1 cellular context compared by ENCODE assay signal in the genomic region with DNA sequence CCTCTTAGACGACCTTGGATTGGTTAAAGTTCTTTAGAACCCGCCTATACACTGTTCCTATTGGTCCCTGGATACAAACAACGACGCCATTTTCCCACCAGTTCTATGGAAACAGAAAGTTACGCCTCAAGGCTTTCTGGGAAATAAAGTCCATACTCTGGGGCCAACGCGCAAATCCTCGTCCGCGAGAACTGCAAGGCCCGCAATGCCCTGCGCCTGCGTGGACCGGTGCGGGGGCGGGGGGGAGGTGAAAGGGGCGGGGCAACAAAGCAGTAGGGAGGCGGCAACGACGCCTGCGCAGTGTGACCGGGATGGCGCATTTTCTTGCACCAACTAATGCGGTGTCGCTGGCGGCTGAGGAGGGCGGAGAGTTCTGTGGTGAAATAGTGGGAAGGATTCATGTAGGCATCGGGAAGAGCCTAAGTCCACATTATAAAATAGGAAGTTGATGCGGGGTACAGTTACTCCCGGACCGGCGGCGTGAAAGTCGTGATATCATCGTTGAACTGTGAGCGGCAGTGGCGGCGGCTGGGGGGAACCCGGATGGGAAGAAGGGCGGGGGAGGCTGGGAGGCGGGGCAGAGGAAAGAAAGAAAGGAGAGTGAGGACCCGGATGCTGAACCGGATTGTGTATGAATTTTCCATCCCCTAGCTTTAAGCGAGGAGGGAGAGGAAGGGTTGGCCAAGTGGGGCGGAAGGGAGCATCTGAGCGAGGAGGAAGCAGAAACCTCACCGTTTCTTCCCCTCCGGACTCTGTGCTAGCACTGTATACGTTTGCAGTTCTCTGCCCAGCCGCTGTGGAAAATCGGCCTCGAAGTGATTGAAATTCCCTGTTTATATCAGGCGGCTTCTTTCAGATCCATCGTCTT.
A peak's percentile ranks its signal among the peaks of the same experiment; 100 is the strongest.
TF ChIP-seq lines count a peak whose summit lies in the region.

GGPS1 (plus strand) TSS at position 300 of the 868 bp plus-strand sequence. CDS start 6,695 bp downstream, outside the sequence.

TF ChIP-seq in HEK293, 187 proteins besides CTCF, POLR2A, EP300 and RAD21 (continued from another document):
- TF ChIP-seq, protein P1, sequence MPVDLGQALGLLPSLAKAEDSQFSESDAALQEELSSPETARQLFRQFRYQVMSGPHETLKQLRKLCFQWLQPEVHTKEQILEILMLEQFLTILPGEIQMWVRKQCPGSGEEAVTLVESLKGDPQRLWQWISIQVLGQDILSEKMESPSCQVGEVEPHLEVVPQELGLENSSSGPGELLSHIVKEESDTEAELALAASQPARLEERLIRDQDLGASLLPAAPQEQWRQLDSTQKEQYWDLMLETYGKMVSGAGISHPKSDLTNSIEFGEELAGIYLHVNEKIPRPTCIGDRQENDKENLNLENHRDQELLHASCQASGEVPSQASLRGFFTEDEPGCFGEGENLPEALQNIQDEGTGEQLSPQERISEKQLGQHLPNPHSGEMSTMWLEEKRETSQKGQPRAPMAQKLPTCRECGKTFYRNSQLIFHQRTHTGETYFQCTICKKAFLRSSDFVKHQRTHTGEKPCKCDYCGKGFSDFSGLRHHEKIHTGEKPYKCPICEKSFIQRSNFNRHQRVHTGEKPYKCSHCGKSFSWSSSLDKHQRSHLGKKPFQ (tag by site-specific recombination; IDR thresholded peaks at IDR 0.05): peak; percentile 20; the same call in 1 of the 2 replicates
- TF ChIP-seq ZNF561 (tag by site-specific recombination; IDR thresholded peaks at IDR 0.05; ENCODE audit: borderline replicate concordance) (peak; percentile 93), ZNF2 (tag by site-specific recombination; IDR thresholded peaks at IDR 0.05) (peak; percentile 96), IKZF3 (tag by site-specific recombination; IDR thresholded peaks at IDR 0.05) (peak; percentile 95), ZNF184 (tag by site-specific recombination; IDR thresholded peaks at IDR 0.05) (no peak; the same call in 1 of the 2 replicates), TRIM28 (IDR thresholded peaks at IDR 0.05; ENCODE audit: borderline replicate concordance, low read length) (no peak), ZNF37A (tag by site-specific recombination; IDR thresholded peaks at IDR 0.05) (peak; percentile 78; the same call in 1 of the 2 replicates), KLF10 (tag by site-specific recombination; IDR thresholded peaks at IDR 0.05) (peak; percentile 54), KLF9 (tag by site-specific recombination; IDR thresholded peaks at IDR 0.05; ENCODE audit: low read depth) (peak; percentile 80), ZFP69B (tag by site-specific recombination; IDR thresholded peaks at IDR 0.05) (0 out of 2 replicates have a peak, but pooled peaks have one; percentile 72), SP2 (tag by site-specific recombination; IDR thresholded peaks at IDR 0.05) (peak; percentile 87), RBAK (tag by site-specific recombination; IDR thresholded peaks at IDR 0.05) (no peak), ZSCAN4 (tag by site-specific recombination; IDR thresholded peaks at IDR 0.05) (0 out of 2 replicates have a peak, but pooled peaks have one; percentile 3), ZNF366 (tag by site-specific recombination; conservative IDR thresholded peaks at IDR 0.05) (peak; percentile 100), ZNF24 (tag by site-specific recombination; IDR thresholded peaks at IDR 0.05) (peak; percentile 85; the same call in 1 of the 2 replicates), ZNF155 (tag by site-specific recombination; IDR thresholded peaks at IDR 0.05) (no peak), ZFP37 (tag by site-specific recombination; IDR thresholded peaks at IDR 0.05) (peak; percentile 84; the same call in 1 of the 2 replicates), ZFHX2 (tag by site-specific recombination; conservative IDR thresholded peaks at IDR 0.05) (peak; percentile 94), ZEB2 (tag by site-specific recombination; IDR thresholded peaks at IDR 0.05) (peak; percentile 94), ZBTB7A (tag by site-specific recombination; IDR thresholded peaks at IDR 0.05; ENCODE audit: low read depth) (peak; percentile 86; the same call in 1 of the 2 replicates), EGR2 (tag by site-specific recombination; IDR thresholded peaks at IDR 0.05; ENCODE audit: low read depth) (peak; percentile 94), ZFP41 (tag by site-specific recombination; IDR thresholded peaks at IDR 0.05; ENCODE audit: borderline replicate concordance) (no peak), ZNF610 (tag by site-specific recombination; IDR thresholded peaks at IDR 0.05; ENCODE audit: borderline replicate concordance) (peak; percentile 99), GLI4 (tag by site-specific recombination; IDR thresholded peaks at IDR 0.05) (peak; percentile 86; the same call in 1 of the 2 replicates), ZNF341 (tag by site-specific recombination; IDR thresholded peaks at IDR 0.05; ENCODE audit: low read depth) (peak; percentile 98), ZXDB (tag by site-specific recombination; IDR thresholded peaks at IDR 0.05) (peak; percentile 95), ZNF529 (tag by site-specific recombination; IDR thresholded peaks at IDR 0.05; ENCODE audit: insufficient replicate concordance) (no peak), WT1 (tag by site-specific recombination; IDR thresholded peaks at IDR 0.05) (peak; percentile 90), ZNF239 (tag by site-specific recombination; IDR thresholded peaks at IDR 0.05) (no peak), ZNF830 (tag by site-specific recombination; IDR thresholded peaks at IDR 0.05; ENCODE audit: low read depth) (no peak), ZNF324 (tag by site-specific recombination; IDR thresholded peaks at IDR 0.05) (peak; percentile 95), ZNF391 (tag by site-specific recombination; IDR thresholded peaks at IDR 0.05; ENCODE audit: borderline replicate concordance, low read depth) (peak; percentile 95), MYNN (tag by site-specific recombination; IDR thresholded peaks at IDR 0.05; ENCODE audit: borderline replicate concordance) (no peak), ZNF629 (tag by site-specific recombination; IDR thresholded peaks at IDR 0.05) (peak; percentile 91), YY1 (tag by site-specific recombination; IDR thresholded peaks at IDR 0.05) (peak; percentile 60), ZNF335 (tag by site-specific recombination; conservative IDR thresholded peaks at IDR 0.05) (peak; percentile 99), ZBTB48 (tag by site-specific recombination; IDR thresholded peaks at IDR 0.05) (peak; percentile 95), ZNF645 (tag by site-specific recombination; IDR thresholded peaks at IDR 0.05) (no peak), ZNF513 (tag by site-specific recombination; IDR thresholded peaks at IDR 0.05) (peak; percentile 87), REPIN1 (tag by site-specific recombination; IDR thresholded peaks at IDR 0.05; ENCODE audit: low read depth) (peak; percentile 78; the same call in 1 of the 2 replicates)
- TF ChIP-seq, protein P2, sequence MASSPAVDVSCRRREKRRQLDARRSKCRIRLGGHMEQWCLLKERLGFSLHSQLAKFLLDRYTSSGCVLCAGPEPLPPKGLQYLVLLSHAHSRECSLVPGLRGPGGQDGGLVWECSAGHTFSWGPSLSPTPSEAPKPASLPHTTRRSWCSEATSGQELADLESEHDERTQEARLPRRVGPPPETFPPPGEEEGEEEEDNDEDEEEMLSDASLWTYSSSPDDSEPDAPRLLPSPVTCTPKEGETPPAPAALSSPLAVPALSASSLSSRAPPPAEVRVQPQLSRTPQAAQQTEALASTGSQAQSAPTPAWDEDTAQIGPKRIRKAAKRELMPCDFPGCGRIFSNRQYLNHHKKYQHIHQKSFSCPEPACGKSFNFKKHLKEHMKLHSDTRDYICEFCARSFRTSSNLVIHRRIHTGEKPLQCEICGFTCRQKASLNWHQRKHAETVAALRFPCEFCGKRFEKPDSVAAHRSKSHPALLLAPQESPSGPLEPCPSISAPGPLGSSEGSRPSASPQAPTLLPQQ (tag by site-specific recombination; IDR thresholded peaks at IDR 0.05): peak; percentile 88
- TF ChIP-seq, protein P3, sequence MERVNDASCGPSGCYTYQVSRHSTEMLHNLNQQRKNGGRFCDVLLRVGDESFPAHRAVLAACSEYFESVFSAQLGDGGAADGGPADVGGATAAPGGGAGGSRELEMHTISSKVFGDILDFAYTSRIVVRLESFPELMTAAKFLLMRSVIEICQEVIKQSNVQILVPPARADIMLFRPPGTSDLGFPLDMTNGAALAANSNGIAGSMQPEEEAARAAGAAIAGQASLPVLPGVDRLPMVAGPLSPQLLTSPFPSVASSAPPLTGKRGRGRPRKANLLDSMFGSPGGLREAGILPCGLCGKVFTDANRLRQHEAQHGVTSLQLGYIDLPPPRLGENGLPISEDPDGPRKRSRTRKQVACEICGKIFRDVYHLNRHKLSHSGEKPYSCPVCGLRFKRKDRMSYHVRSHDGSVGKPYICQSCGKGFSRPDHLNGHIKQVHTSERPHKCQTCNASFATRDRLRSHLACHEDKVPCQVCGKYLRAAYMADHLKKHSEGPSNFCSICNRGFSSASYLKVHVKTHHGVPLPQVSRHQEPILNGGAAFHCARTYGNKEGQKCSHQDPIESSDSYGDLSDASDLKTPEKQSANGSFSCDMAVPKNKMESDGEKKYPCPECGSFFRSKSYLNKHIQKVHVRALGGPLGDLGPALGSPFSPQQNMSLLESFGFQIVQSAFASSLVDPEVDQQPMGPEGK (tag by site-specific recombination; IDR thresholded peaks at IDR 0.05): peak; percentile 90
- TF ChIP-seq, protein P4, sequence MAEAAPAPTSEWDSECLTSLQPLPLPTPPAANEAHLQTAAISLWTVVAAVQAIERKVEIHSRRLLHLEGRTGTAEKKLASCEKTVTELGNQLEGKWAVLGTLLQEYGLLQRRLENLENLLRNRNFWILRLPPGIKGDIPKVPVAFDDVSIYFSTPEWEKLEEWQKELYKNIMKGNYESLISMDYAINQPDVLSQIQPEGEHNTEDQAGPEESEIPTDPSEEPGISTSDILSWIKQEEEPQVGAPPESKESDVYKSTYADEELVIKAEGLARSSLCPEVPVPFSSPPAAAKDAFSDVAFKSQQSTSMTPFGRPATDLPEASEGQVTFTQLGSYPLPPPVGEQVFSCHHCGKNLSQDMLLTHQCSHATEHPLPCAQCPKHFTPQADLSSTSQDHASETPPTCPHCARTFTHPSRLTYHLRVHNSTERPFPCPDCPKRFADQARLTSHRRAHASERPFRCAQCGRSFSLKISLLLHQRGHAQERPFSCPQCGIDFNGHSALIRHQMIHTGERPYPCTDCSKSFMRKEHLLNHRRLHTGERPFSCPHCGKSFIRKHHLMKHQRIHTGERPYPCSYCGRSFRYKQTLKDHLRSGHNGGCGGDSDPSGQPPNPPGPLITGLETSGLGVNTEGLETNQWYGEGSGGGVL (tag by site-specific recombination; IDR thresholded peaks at IDR 0.05): peak; percentile 91
- TF ChIP-seq, protein P5, sequence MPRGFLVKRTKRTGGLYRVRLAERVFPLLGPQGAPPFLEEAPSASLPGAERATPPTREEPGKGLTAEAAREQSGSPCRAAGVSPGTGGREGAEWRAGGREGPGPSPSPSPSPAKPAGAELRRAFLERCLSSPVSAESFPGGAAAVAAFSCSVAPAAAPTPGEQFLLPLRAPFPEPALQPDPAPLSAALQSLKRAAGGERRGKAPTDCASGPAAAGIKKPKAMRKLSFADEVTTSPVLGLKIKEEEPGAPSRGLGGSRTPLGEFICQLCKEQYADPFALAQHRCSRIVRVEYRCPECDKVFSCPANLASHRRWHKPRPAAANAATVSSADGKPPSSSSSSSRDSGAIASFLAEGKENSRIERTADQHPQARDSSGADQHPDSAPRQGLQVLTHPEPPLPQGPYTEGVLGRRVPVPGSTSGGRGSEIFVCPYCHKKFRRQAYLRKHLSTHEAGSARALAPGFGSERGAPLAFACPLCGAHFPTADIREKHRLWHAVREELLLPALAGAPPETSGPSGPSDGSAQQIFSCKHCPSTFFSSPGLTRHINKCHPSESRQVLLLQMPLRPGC (tag by site-specific recombination; IDR thresholded peaks at IDR 0.05): peak; percentile 63
- TF ChIP-seq, protein P6, sequence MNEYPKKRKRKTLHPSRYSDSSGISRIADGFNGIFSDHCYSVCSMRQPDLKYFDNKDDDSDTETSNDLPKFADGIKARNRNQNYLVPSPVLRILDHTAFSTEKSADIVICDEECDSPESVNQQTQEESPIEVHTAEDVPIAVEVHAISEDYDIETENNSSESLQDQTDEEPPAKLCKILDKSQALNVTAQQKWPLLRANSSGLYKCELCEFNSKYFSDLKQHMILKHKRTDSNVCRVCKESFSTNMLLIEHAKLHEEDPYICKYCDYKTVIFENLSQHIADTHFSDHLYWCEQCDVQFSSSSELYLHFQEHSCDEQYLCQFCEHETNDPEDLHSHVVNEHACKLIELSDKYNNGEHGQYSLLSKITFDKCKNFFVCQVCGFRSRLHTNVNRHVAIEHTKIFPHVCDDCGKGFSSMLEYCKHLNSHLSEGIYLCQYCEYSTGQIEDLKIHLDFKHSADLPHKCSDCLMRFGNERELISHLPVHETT (tag by site-specific recombination; IDR thresholded peaks at IDR 0.05): peak; percentile 81
